In genomic region chr6:134295953-134296553, GRCh38 we compare ENCODE assay signal across 9 cellular contexts. TPM values are rescaled to one million over a fixed set of nuclear protein-coding genes. Genes with fewer than 3 reads are reported as not detected.
DNase-seq lines count a peak whose midpoint lies in the region; ATAC-seq and TF ChIP-seq lines count a peak whose summit lies in the region.
"Had no signal": no experiment of that assay in that cellular context is flagged by ENCODE, and none has a peak within 500 bp of the region (broad histone marks: within the 10 kb centered on the region; RNA-seq: fewer than 3 reads in every experiment).

No MANE protein-coding gene starts in this region.

- no peak for TF ChIP-seq POLR2A in right lobe of liver (IDR thresholded peaks at IDR 0.05)

- whole genome bisulfite sequencing in right lobe of liver (ENCODE audit: insufficient coverage, low coverage, low lambda C conversion rate, missing lambda C conversion rate) = 48% methylated on average over 6 of the region's 6 CpGs

- no peaks in the 10 kb centered on the region for H3K36me3 ChIP-seq in right lobe of liver
- H3K36me3 ChIP-seq: ascending aorta had no signal

- no peaks in the 10 kb centered on the region for H3K4me1 ChIP-seq in right lobe of liver
- H3K4me1 ChIP-seq: ascending aorta had no signal

- DNase-seq in AG09309 (ENCODE audit: low read depth) (peak; percentile 99), NCI-H2171 treated with DMSO at 0.1 percent for 48 hours (lab: John Stamatoyannopoulos, UW) (peak; percentile 81), caudate nucleus (lab: John Stamatoyannopoulos, UW) (peak in 3 of 61 donors; percentile 27 to 80 (median 29)), right lobe of liver (no peak), NCI-H187 (lab: John Stamatoyannopoulos, UW) (no peak)

- TF ChIP-seq CTCF in AG09309 (IDR thresholded peaks at IDR 0.05; ENCODE audit: control insufficient read depth, insufficient read depth, low read depth, low read length, missing control alignments) (no peak), right lobe of liver (IDR thresholded peaks at IDR 0.05) (no peak)

- H3K9me3 ChIP-seq in right lobe of liver = no peaks in the 10 kb centered on the region
- H3K9me3 ChIP-seq: ascending aorta had no signal

- H3K27ac ChIP-seq in caudate nucleus (ENCODE audit: low read depth, low read length) (peak overlapping the region; percentile 70), right lobe of liver (peak overlapping the region; percentile 60 to 75 (median 61))

- ATAC-seq in GM21717 (IDR thresholded peaks at IDR 0.05; ENCODE audit: unreplicated experiment) = peak; percentile 64
- ATAC-seq in right lobe of liver = peak; percentile 86 to 91 (median 88)
- no peak for ATAC-seq in HG03521 (IDR thresholded peaks at IDR 0.05; ENCODE audit: unreplicated experiment)
- no peak for ATAC-seq in HG02885 (IDR thresholded peaks at IDR 0.05; ENCODE audit: poor library complexity, unreplicated experiment)

- H3K4me3 ChIP-seq in AG09309 (ENCODE audit: control insufficient read depth, low read depth, low read length) = no peak overlapping the region
- H3K4me3 ChIP-seq in right lobe of liver = no peak overlapping the region
- H3K4me3 ChIP-seq: ascending aorta had no signal

- intact Hi-C loops in right lobe of liver (cut with DNase I) = no loop called here

- H3K27me3 ChIP-seq in right lobe of liver = no peaks in the 10 kb centered on the region
- H3K27me3 ChIP-seq: ascending aorta had no signal

RNA-seq across cellular contexts. Expression of gene SGK1, which starts 21.9 kb away (rescaled TPM):
- 100 to 1,000 TPM in 1 of 6 experiments, 10 to 100 TPM in 5; 15.9 to 149 (median 43.0) TPM for total RNA-seq in right lobe of liver

Comparison
In these comparisons a context has a peak if more than half of its experiments do, and no peak if none do; other contexts are left out.
1. DNase-seq: peak in AG09309 (single experiment) and NCI-H2171 treated with DMSO at 0.1 percent for 48 hours (single experiment); none in right lobe of liver (0 of 3) and NCI-H187 (0 of 2).
2. ATAC-seq: peak in GM21717 (single experiment) and right lobe of liver (4 of 4); none in HG03521 (single experiment) and HG02885 (single experiment).